In genomic region chr10:95693668-95694534, GRCh38 we compare ENCODE assay signal across 8 cellular contexts. TPM values are rescaled to one million over a fixed set of nuclear protein-coding genes. Genes with fewer than 3 reads are reported as not detected.
A peak's percentile ranks its signal among the peaks of the same experiment; 100 is the strongest.
DNase-seq lines count a peak whose midpoint lies in the region; ATAC-seq and TF ChIP-seq lines count a peak whose summit lies in the region.

TSS of gene TCTN3 (minus strand) at chr10:95693927. CDS start at chr10:95693899, 28 bp downstream.

- H3K4me1 ChIP-seq in GM23248 (ENCODE audit: insufficient read depth) (0 out of 2 replicates have a peak, but pooled peaks cover 4% of the 10 kb centered on the region), fibroblast of lung (ENCODE audit: control insufficient read depth, extremely low read depth, insufficient read depth, low read length) (no peaks in the 10 kb centered on the region)

- H3K4me2 ChIP-seq in GM23248 (ENCODE audit: unreplicated experiment) (peak within 1 kb of the TSS; percentile 92), fibroblast of lung (ENCODE audit: extremely low read depth, insufficient read depth, low read length) (peak within 1 kb of the TSS; percentile 83)

- in situ Hi-C loops in GM23248 (cut with MboI), result no loop called here

- ATAC-seq in activated T-helper 17 cell treated with anti-CD3 and anti-CD28 coated beads, Interleukin-2, amount 50 U/mL, for 72 hours (replicated peaks), result peak; percentile 99
- peak; percentile 95 to 96 for ATAC-seq in naive thymus-derived CD8-positive, alpha-beta T cell

- H3K27me3 Mint-ChIP-seq in activated T-helper 17 cell treated with anti-CD3 and anti-CD28 coated beads, Interleukin-2, amount 50 U/mL, for 72 hours, result peaks cover 3% of the 10 kb centered on the region
- H3K27me3 Mint-ChIP-seq in naive thymus-derived CD8-positive, alpha-beta T cell, result peaks cover 0 to 10% (median 3%) of the 10 kb centered on the region in 5 donors

- H2AFZ ChIP-seq in GM23248 (peak within 1 kb of the TSS; percentile 98), fibroblast of lung (ENCODE audit: low read length) (peak within 1 kb of the TSS; percentile 99)

- H3K9me3 Mint-ChIP-seq in activated T-helper 17 cell treated with anti-CD3 and anti-CD28 coated beads, Interleukin-2, amount 50 U/mL, for 72 hours, result no peaks in the 10 kb centered on the region
- H3K9me3 Mint-ChIP-seq in naive thymus-derived CD8-positive, alpha-beta T cell, result no peaks in the 10 kb centered on the region

- peak within 1 kb of the TSS; percentile 98 for H3K27ac Mint-ChIP-seq in activated T-helper 17 cell treated with anti-CD3 and anti-CD28 coated beads, Interleukin-2, amount 50 U/mL, for 72 hours
- peak within 1 kb of the TSS; percentile 89 to 99 (median 98) for H3K27ac Mint-ChIP-seq in naive thymus-derived CD8-positive, alpha-beta T cell

- H3K36me3 Mint-ChIP-seq in activated T-helper 17 cell treated with anti-CD3 and anti-CD28 coated beads, Interleukin-2, amount 50 U/mL, for 72 hours (ENCODE audit: low read depth), result peaks cover 51% of the 10 kb centered on the region
- peaks cover 0 to 38% (median 9%) of the 10 kb centered on the region in 3 donors for H3K36me3 Mint-ChIP-seq in naive thymus-derived CD8-positive, alpha-beta T cell

- peaks cover 26% of the 10 kb centered on the region for H3K4me1 Mint-ChIP-seq in activated T-helper 17 cell treated with anti-CD3 and anti-CD28 coated beads, Interleukin-2, amount 50 U/mL, for 72 hours
- H3K4me1 Mint-ChIP-seq in naive thymus-derived CD8-positive, alpha-beta T cell, result peaks cover 20 to 59% (median 46%) of the 10 kb centered on the region in 4 donors

- H3K9me3 ChIP-seq in GM23248 (ENCODE audit: low read depth) (no peaks in the 10 kb centered on the region), fibroblast of lung (ENCODE audit: control insufficient read depth, insufficient read depth, low read depth, low read length) (no peaks in the 10 kb centered on the region)

- H4K20me1 ChIP-seq in GM23248 (ENCODE audit: insufficient read depth) (no peaks in the 10 kb centered on the region), fibroblast of lung (ENCODE audit: control insufficient read depth, extremely low read depth, insufficient read depth, low read length) (no peaks in the 10 kb centered on the region)

- H3K9ac ChIP-seq in GM23248 (peak within 1 kb of the TSS; percentile 96), fibroblast of lung (ENCODE audit: insufficient read depth, low read length) (peak within 1 kb of the TSS; percentile 91)

- H3K27ac ChIP-seq in GM23248 (peak within 1 kb of the TSS; percentile 79), fibroblast of lung (ENCODE audit: insufficient read depth, low read length) (peak within 1 kb of the TSS; percentile 92)

- POLR2A ChIA-PET in naive thymus-derived CD8-positive, alpha-beta T cell (lab: Charles Lee), result interaction anchor here (0.6 to 3.0 kb wide), 11 partner anchors 10 to 656 kb away, joined by 3 to 15 read pairs (median 6); partner anchors contain the start of genes ALDH18A1, CC2D2B and ZNF518A

- H3K9me2 ChIP-seq in GM23248 (ENCODE audit: insufficient read depth), result no peaks in the 10 kb centered on the region

- H3K4me3 ChIP-seq in GM23248 (peak within 1 kb of the TSS; percentile 98), fibroblast of lung (replicated peaks in 1 of 4; ENCODE audit: control extremely low read depth in 1 of 4, insufficient read depth in 1 of 4, low read depth in 3 of 4, low read length in 4 of 4) (peak within 1 kb of the TSS; percentile 82 to 98 (median 92))

- WGBS in GM23248 (ENCODE audit: low coverage in 1 of 2, low lambda C conversion rate in 2 of 2, missing lambda C conversion rate in 2 of 2), 2 experiments, result 1% methylated on average over 48 to 53 of the region's 53 CpGs

- DNase-seq in EH (ENCODE audit: low read depth), result peak; percentile 100
- DNase-seq in GM23248, result peak; percentile 100
- peak; percentile 99 for DNase-seq in LHCN-M2 (ENCODE audit: low read depth)
- peak; percentile 98 for DNase-seq in RPMI8226
- peak; percentile 99 to 100 for DNase-seq in fibroblast of lung (ENCODE audit: low read depth in 2 of 2)
- peak; percentile 85 to 99 (median 97) for DNase-seq in naive thymus-derived CD8-positive, alpha-beta T cell
- peak; percentile 95 for DNase-seq in stimulated activated naive CD4-positive, alpha-beta T cell treated with Interleukin-2 at 50 U/mL for 16 hours (lab: John Stamatoyannopoulos, UW)

- H3K36me3 ChIP-seq in GM23248 (ENCODE audit: low read depth) (no peaks in the 10 kb centered on the region), fibroblast of lung (ENCODE audit: control insufficient read depth, insufficient read depth, low read length) (no peaks in the 10 kb centered on the region)

- no peaks in the 10 kb centered on the region for H3F3A ChIP-seq in GM23248 (ENCODE audit: insufficient read depth)

- peaks cover 37% of the 10 kb centered on the region for H3K79me2 ChIP-seq in GM23248 (ENCODE audit: insufficient read depth)
- peaks cover 5% of the 10 kb centered on the region for H3K79me2 ChIP-seq in fibroblast of lung (ENCODE audit: control insufficient read depth, insufficient read depth, low read length)

- peak; percentile 97 to 98 for TF ChIP-seq CTCF in fibroblast of lung (conservative IDR thresholded peaks at IDR 0.05 in 1 of 2, IDR thresholded peaks at IDR 0.05 in 1 of 2; ENCODE audit: low read depth in 1 of 2, low read length in 2 of 2)

- H3K27me3 ChIP-seq in GM23248 (replicated peaks; ENCODE audit: insufficient read depth) (no peaks in the 10 kb centered on the region), fibroblast of lung (ENCODE audit: control insufficient read depth, insufficient read depth, low read length) (no peaks in the 10 kb centered on the region)

- peak within 1 kb of the TSS; percentile 98 for H3K4me3 Mint-ChIP-seq in activated T-helper 17 cell treated with anti-CD3 and anti-CD28 coated beads, Interleukin-2, amount 50 U/mL, for 72 hours
- peak within 1 kb of the TSS; percentile 95 to 99 (median 96) for H3K4me3 Mint-ChIP-seq in naive thymus-derived CD8-positive, alpha-beta T cell

RNA-seq across cellular contexts. Expression of gene TCTN3, which starts in this region (rescaled TPM):
- 37.2 and 42.4 TPM in 2 replicates for total RNA-seq in GM23248 (2014; rRNA removed; shearing (Covaris generic))
- polyA plus RNA-seq in GM23248 (2016; fragmentation: Nextera tagmentation; extraction: Ambion mirVana), result 53.6 and 58.3 TPM in 2 replicates
- total RNA-seq in LHCN-M2 (2014; rRNA removed), result 43.2 and 52.8 TPM in 2 replicates
- polyA plus RNA-seq in LHCN-M2 (2012), result 31.7 TPM
- 10 to 100 TPM; 20.3 to 40.6 TPM for total RNA-seq in activated T-helper 17 cell treated with anti-CD3 and anti-CD28 coated beads, Interleukin-2, amount 50 U/mL, for 72 hours
- total RNA-seq in fibroblast of lung, result 30.3 and 42.8 TPM in 2 replicates
- polyA plus RNA-seq in fibroblast of lung, result 50.1 and 50.6 TPM in 2 replicates
- 29.7 and 36.4 TPM in 2 replicates for polyA plus RNA-seq in fibroblast of lung (2012)
- polyA minus RNA-seq in fibroblast of lung (ENCODE audit: low replicate concordance), result 42.3 and 53.8 TPM in 2 replicates
- total RNA-seq in naive thymus-derived CD8-positive, alpha-beta T cell, result 10 to 100 TPM; 23.7 to 24.6 TPM
- polyA plus RNA-seq in naive thymus-derived CD8-positive, alpha-beta T cell, result 10 to 100 TPM; 48.8 to 65.7 (median 54.9) TPM

Comparison
In these comparisons a context has a peak if more than half of its experiments do, and no peak if none do; other contexts are left out.
1. Peak in every context shown above with its lines: DNase-seq, ATAC-seq, H3K4me3 ChIP-seq and H3K27ac ChIP-seq.